In genomic region chr11:85531498-85531897, GRCh38 we compare ENCODE assay signal across 18 cellular contexts.
DNase-seq lines count a peak whose midpoint lies in the region; ATAC-seq and TF ChIP-seq lines count a peak whose summit lies in the region.
"Had no signal": no experiment of that assay in that cellular context is flagged by ENCODE, and none has a peak within 500 bp of the region (broad histone marks: within the 10 kb centered on the region; RNA-seq: fewer than 3 reads in every experiment).

No MANE protein-coding gene starts in this region.

- no peaks in the 10 kb centered on the region for H3K27me3 ChIP-seq in Loucy (ENCODE audit: insufficient read depth, low read length, poor library complexity, severe bottlenecking)
- H3K27me3 ChIP-seq in mesendoderm (ENCODE audit: insufficient read depth, low read length, poor library complexity) = no peaks in the 10 kb centered on the region
- H3K27me3 ChIP-seq: BE2C had no signal

- peak overlapping the region; percentile 30 for H3K4me2 ChIP-seq in Loucy (ENCODE audit: low read depth, low read length, poor library complexity, severe bottlenecking)
- no peak overlapping the region for H3K4me2 ChIP-seq in mesendoderm (ENCODE audit: low read length)
- H3K4me2 ChIP-seq: A549 had no signal

- intact Hi-C loops in head of caudate nucleus (cut with DNase I) = no loop called here

- TF ChIP-seq CTCF in Loucy (conservative IDR thresholded peaks at IDR 0.05; ENCODE audit: low read length) (no peak), glutamatergic neuron (IDR thresholded peaks at IDR 0.05; ENCODE audit: partially characterized antibody, unreplicated experiment) (no peak)

- no peak overlapping the region for H3K23ac ChIP-seq in mesendoderm (ENCODE audit: low read length)

- H3K4ac ChIP-seq in mesendoderm (ENCODE audit: low read depth, low read length) = no peak overlapping the region

- no peak overlapping the region for H2AK5ac ChIP-seq in mesendoderm (ENCODE audit: low read length)

- no peak overlapping the region for H2AFZ ChIP-seq in Loucy (ENCODE audit: low read length)
- H2AFZ ChIP-seq: GM23248 had no signal

- DNase-seq in head of caudate nucleus = peak in 30 of 42 donors; percentile 7 to 82 (median 43)
- DNase-seq in mesendoderm = peak; percentile 19
- peak; percentile 72 for DNase-seq in putamen (ENCODE audit: low spot score)
- DNase-seq in NCI-H2171 (lab: John Stamatoyannopoulos, UW) = no peak
- DNase-seq in glutamatergic neuron = no peak
- no peak for DNase-seq in mesenteric fat pad (ENCODE audit: low spot score)
- no peak for DNase-seq in natural killer cell treated with Interleukin-12 subunit alpha and Interleukin-12 subunit beta and Interleukin-15 and Interleukin-18, amount 100 ng/mL, for 72 hours (ENCODE audit: low spot score)
- DNase-seq: BE2C; CD4-positive, alpha-beta memory T cell; DMS153; DMS79 treated with DMSO at 0.1 percent for 48 hours; EL; GM23248; HCEC 1CT; HFFc6 had no signal

- no peak overlapping the region for H3K27ac ChIP-seq in mesendoderm (ENCODE audit: low read depth, low read length)
- H3K27ac ChIP-seq: A549, C4-2B, GM23248 had no signal

- no peaks in the 10 kb centered on the region for H3K36me3 Mint-ChIP-seq in glutamatergic neuron (ENCODE audit: unreplicated experiment)
- peaks cover 8% of the 10 kb centered on the region for H3K36me3 Mint-ChIP-seq in natural killer cell treated with Interleukin-12 subunit alpha and Interleukin-12 subunit beta and Interleukin-15 and Interleukin-18, amount 100 ng/mL, for 72 hours

- H3K79me2 ChIP-seq in Loucy (ENCODE audit: insufficient read depth, low read length) = no peaks in the 10 kb centered on the region
- no peaks in the 10 kb centered on the region for H3K79me2 ChIP-seq in mesendoderm (ENCODE audit: control insufficient read depth, insufficient read depth, low read length)

- peaks cover 6% of the 10 kb centered on the region for H3K9me3 ChIP-seq in Loucy (ENCODE audit: insufficient read depth, low read depth, low read length)
- H3K9me3 ChIP-seq: BE2C had no signal

- H4K8ac ChIP-seq in mesendoderm (ENCODE audit: low read depth, low read length) = peak overlapping the region; percentile 28

- H3K4me1 Mint-ChIP-seq in glutamatergic neuron (ENCODE audit: low read depth, unreplicated experiment) = no peaks in the 10 kb centered on the region
- no peaks in the 10 kb centered on the region for H3K4me1 Mint-ChIP-seq in natural killer cell treated with Interleukin-12 subunit alpha and Interleukin-12 subunit beta and Interleukin-15 and Interleukin-18, amount 100 ng/mL, for 72 hours (ENCODE audit: low read depth in 2 of 2)
- H3K4me1 Mint-ChIP-seq: CD4-positive, alpha-beta memory T cell had no signal

- ATAC-seq in natural killer cell treated with Interleukin-12 subunit alpha and Interleukin-12 subunit beta and Interleukin-15 and Interleukin-18, amount 100 ng/mL, for 72 hours = no peak
- ATAC-seq: A549 had no signal

- no peaks in the 10 kb centered on the region for H4K20me1 ChIP-seq in Loucy (ENCODE audit: insufficient read depth, low read length, poor library complexity, severe bottlenecking)

- no peak overlapping the region for H3K4me3 Mint-ChIP-seq in glutamatergic neuron (ENCODE audit: unreplicated experiment)
- no peak overlapping the region for H3K4me3 Mint-ChIP-seq in natural killer cell treated with Interleukin-12 subunit alpha and Interleukin-12 subunit beta and Interleukin-15 and Interleukin-18, amount 100 ng/mL, for 72 hours
- H3K4me3 Mint-ChIP-seq: CD4-positive, alpha-beta memory T cell; HFFc6 had no signal

- no peak overlapping the region for H2BK5ac ChIP-seq in mesendoderm (ENCODE audit: low read length)

- no peaks in the 10 kb centered on the region for H3K79me1 ChIP-seq in mesendoderm (ENCODE audit: low read length)

- H2BK120ac ChIP-seq in mesendoderm (ENCODE audit: low read depth, low read length) = no peak overlapping the region

- no peak overlapping the region for H3K27ac Mint-ChIP-seq in glutamatergic neuron (ENCODE audit: unreplicated experiment)
- H3K27ac Mint-ChIP-seq in natural killer cell treated with Interleukin-12 subunit alpha and Interleukin-12 subunit beta and Interleukin-15 and Interleukin-18, amount 100 ng/mL, for 72 hours = no peak overlapping the region
- H3K27ac Mint-ChIP-seq: CD4-positive, alpha-beta memory T cell; HFFc6 had no signal

- H3K9ac ChIP-seq in Loucy (ENCODE audit: low read depth, low read length, poor library complexity, severe bottlenecking) = no peak overlapping the region
- no peak overlapping the region for H3K9ac ChIP-seq in mesendoderm (ENCODE audit: low read length)
- H3K9ac ChIP-seq: GM23248 had no signal

- H2BK15ac ChIP-seq in mesendoderm (replicated peaks; ENCODE audit: low read depth) = no peak overlapping the region

- H3K4me3 ChIP-seq in Loucy (ENCODE audit: low read length, poor library complexity, severe bottlenecking) (peak overlapping the region; percentile 18), mesendoderm (ENCODE audit: low read length) (no peak overlapping the region)
- H3K4me3 ChIP-seq: A549, GM23248 had no signal

- H3K4me1 ChIP-seq in Loucy (ENCODE audit: insufficient read depth, low read length, poor library complexity, severe bottlenecking) (peaks cover 10% of the 10 kb centered on the region), mesendoderm (ENCODE audit: control insufficient read depth, low read depth, low read length) (peaks cover 2% of the 10 kb centered on the region)
- H3K4me1 ChIP-seq: A549, BE2C had no signal

- no peak overlapping the region for H4K5ac ChIP-seq in mesendoderm (ENCODE audit: low read length)

- no peaks in the 10 kb centered on the region for H3K9me2 ChIP-seq in Loucy (replicated peaks; ENCODE audit: low read depth, low read length)

- H3K27me3 Mint-ChIP-seq in glutamatergic neuron (ENCODE audit: unreplicated experiment) = no peaks in the 10 kb centered on the region
- peaks cover 2 to 6% of the 10 kb centered on the region in 2 donors for H3K27me3 Mint-ChIP-seq in natural killer cell treated with Interleukin-12 subunit alpha and Interleukin-12 subunit beta and Interleukin-15 and Interleukin-18, amount 100 ng/mL, for 72 hours
- H3K27me3 Mint-ChIP-seq: CD4-positive, alpha-beta memory T cell had no signal

- no peaks in the 10 kb centered on the region for H3K9me3 Mint-ChIP-seq in glutamatergic neuron (ENCODE audit: unreplicated experiment)
- H3K9me3 Mint-ChIP-seq in natural killer cell treated with Interleukin-12 subunit alpha and Interleukin-12 subunit beta and Interleukin-15 and Interleukin-18, amount 100 ng/mL, for 72 hours = peaks cover 7% of the 10 kb centered on the region

- H3K56ac ChIP-seq in mesendoderm (ENCODE audit: low read length) = no peak overlapping the region

- WGBS in mesendoderm (ENCODE audit: extremely low coverage, insufficient coverage, low lambda C conversion rate) = no CpG with 5 or more reads among the region's 4 CpGs

- H3K36me3 ChIP-seq in Loucy (ENCODE audit: insufficient read depth, low read length) = no peaks in the 10 kb centered on the region
- no peaks in the 10 kb centered on the region for H3K36me3 ChIP-seq in mesendoderm (ENCODE audit: control insufficient read depth, insufficient read depth, low read length)
- H3K36me3 ChIP-seq: BE2C had no signal

- H3F3A ChIP-seq in Loucy (ENCODE audit: low read depth) = no peaks in the 10 kb centered on the region

- no peak overlapping the region for H3K18ac ChIP-seq in mesendoderm (ENCODE audit: low read length)

Comparison
In these comparisons a context has a peak if more than half of its experiments do, and no peak if none do; other contexts are left out.
1. DNase-seq: peak in head of caudate nucleus (30 of 42), mesendoderm (single experiment) and putamen (single experiment); none in NCI-H2171 (single experiment), glutamatergic neuron (single experiment), mesenteric fat pad (single experiment) and natural killer cell treated with Interleukin-12 subunit alpha and Interleukin-12 subunit beta and Interleukin-15 and Interleukin-18, amount 100 ng/mL, for 72 hours (single experiment).